ENCODE assay signal across 8 cellular contexts in the genomic region with DNA sequence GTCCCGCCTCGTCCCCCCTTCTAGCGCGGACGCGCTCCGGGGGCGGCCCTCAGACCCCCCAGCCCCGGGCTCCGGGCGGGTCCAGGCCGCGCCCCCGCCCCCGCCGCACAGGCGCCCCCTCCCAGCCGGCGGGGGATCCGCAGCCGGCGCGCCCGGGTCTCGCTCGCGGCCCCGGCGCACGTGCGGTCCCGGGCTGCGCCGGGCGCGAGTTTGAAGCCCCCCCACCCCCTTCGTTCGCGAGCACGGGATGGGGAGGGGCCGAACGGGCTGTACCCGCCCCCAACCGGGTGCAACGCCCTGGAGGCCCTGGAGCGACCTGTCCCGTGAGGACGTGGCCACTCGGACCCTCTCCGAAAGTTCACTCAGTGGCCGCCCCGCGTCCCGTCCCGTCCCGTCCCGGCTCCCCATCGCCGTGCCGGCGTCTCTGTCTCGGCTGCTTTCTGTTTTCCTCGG. TPM values are rescaled to one million over a fixed set of nuclear protein-coding genes. Genes with fewer than 3 reads are reported as not detected.
DNase-seq lines count a peak whose midpoint lies in the region; ATAC-seq and TF ChIP-seq lines count a peak whose summit lies in the region.

No MANE protein-coding gene starts in this region.

- peak overlapping the region; percentile 65 for H3K27ac ChIP-seq in layer of hippocampus (ENCODE audit: low read depth, low read length)
- peak overlapping the region; percentile 95 for H3K27ac ChIP-seq in suprapubic skin

- no peak for TF ChIP-seq POLR2A in suprapubic skin (IDR thresholded peaks at IDR 0.05)

- H3K27me3 Mint-ChIP-seq in brain, result peaks cover 10% of the 10 kb centered on the region

- no peaks in the 10 kb centered on the region for H3K27me3 ChIP-seq in layer of hippocampus (ENCODE audit: control insufficient read depth, insufficient read depth, low read length)
- no peaks in the 10 kb centered on the region for H3K27me3 ChIP-seq in suprapubic skin

- H3K4me1 Mint-ChIP-seq in brain, result peaks cover 65% of the 10 kb centered on the region

- no peaks in the 10 kb centered on the region for H3K9me3 Mint-ChIP-seq in brain

- TF ChIP-seq CTCF in LNCAP (IDR thresholded peaks at IDR 0.05) (peak; percentile 17; the same call in 1 of the 2 replicates), brain (conservative IDR thresholded peaks at IDR 0.05) (no peak), suprapubic skin (IDR thresholded peaks at IDR 0.05) (no peak)

- H3K36me3 Mint-ChIP-seq in brain, result no peaks in the 10 kb centered on the region

- H3K27ac Mint-ChIP-seq in brain, result peak overlapping the region; percentile 82 to 97 (median 92)

- H3K4me3 Mint-ChIP-seq in brain, result peak overlapping the region; percentile 94 to 99 (median 97)

- peak overlapping the region; percentile 87 for H3K4me3 ChIP-seq in suprapubic skin

- no peak for ATAC-seq in HG03139 (IDR thresholded peaks at IDR 0.05; ENCODE audit: unreplicated experiment)
- no peak for ATAC-seq in GM18517 (IDR thresholded peaks at IDR 0.05; ENCODE audit: unreplicated experiment)
- no peak for ATAC-seq in GM21515 (IDR thresholded peaks at IDR 0.05; ENCODE audit: unreplicated experiment)

- 1% methylated on average over 15 of the region's 63 CpGs for WGBS in suprapubic skin

- H3K36me3 ChIP-seq in suprapubic skin, result no peaks in the 10 kb centered on the region

- H3K4me1 ChIP-seq in suprapubic skin, result peaks cover 61% of the 10 kb centered on the region

- TF ChIP-seq EP300 in suprapubic skin (IDR thresholded peaks at IDR 0.05), result no peak

- H3K9me3 ChIP-seq in suprapubic skin, result no peaks in the 10 kb centered on the region

- DNase-seq in Daoy (ENCODE audit: low read depth) (peak; percentile 42), suprapubic skin (ENCODE audit: low spot score in 2 of 2) (no peak)

RNA-seq across cellular contexts. Expression of a gene that starts 0.8 kb away (rescaled TPM):
- total RNA-seq in Daoy (2014; rRNA removed; shearing (Covaris generic)), result 21.4 and 29.4 TPM in 2 replicates
- 147 TPM for polyA plus RNA-seq in brain (ENCODE audit: insufficient read depth, low read depth, low replicate concordance)
- 100 to 1,000 TPM; 209 to 373 (median 289) TPM for total RNA-seq in suprapubic skin
